ENCODE assay signal across 22 cellular contexts in the genomic region with DNA sequence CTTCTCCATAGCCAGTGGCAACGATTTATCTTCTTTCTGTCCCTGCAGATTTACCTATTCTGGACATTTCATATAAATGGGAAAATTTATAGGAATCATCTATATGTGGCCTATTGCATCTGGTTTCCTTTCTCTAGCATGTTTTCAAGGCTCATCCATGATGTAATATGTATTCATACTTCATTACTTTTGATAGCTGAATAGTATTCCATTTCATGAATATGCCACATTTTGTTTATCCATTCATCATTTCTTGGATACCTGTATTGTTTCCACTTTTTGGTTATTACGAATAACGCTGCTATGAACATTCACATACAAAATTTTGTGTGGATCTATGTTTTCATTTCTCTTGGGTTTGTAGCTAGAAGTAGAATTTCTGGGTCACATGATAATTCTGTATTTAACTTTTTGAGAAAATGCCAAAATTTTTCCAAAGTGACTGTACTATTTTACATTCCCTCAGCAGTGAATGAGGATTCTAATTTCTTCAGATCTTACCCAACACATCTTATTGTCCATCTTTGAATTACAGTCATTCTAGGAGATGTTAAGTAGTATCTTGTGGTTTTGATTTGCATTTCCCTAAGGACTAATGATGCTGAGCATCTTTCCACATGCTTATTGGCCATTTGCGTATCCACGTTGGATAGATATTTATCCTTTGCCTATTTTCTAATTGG.
A peak's percentile ranks its signal among the peaks of the same experiment; 100 is the strongest.
DNase-seq lines count a peak whose midpoint lies in the region; ATAC-seq and TF ChIP-seq lines count a peak whose summit lies in the region.
"Had no signal": no experiment of that assay in that cellular context is flagged by ENCODE, and none has a peak within 500 bp of the region (broad histone marks: within the 10 kb centered on the region; RNA-seq: fewer than 3 reads in every experiment).

No MANE protein-coding gene starts in this region.

- DNase-seq in AG10803 (ENCODE audit: low read depth) (peak; percentile 85), GM04503 (ENCODE audit: low read depth) (peak; percentile 65), fibroblast of mammary gland (ENCODE audit: low read depth) (peak; percentile 72), DMS114 treated with DMSO at 0.1 percent for 48 hours (lab: John Stamatoyannopoulos, UW; ENCODE audit: unreplicated experiment) (no peak)
- no peak for DNase-seq in effector CD4-positive, alpha-beta T cell
- DNase-seq: activated CD4-positive, CD25-positive, alpha-beta regulatory T cell; aorta; cerebellar nuclear complex; effector memory CD8-positive, alpha-beta T cell; kidney; mesendoderm; MM.1S; NCI-H146; NCI-H82; PC-9 had no signal

- peak overlapping the region; percentile 16 for H3K27ac Mint-ChIP-seq in activated naive CD8-positive, alpha-beta T cell
- H3K27ac Mint-ChIP-seq: B cell, type B pancreatic cell had no signal

- peaks cover 25% of the 10 kb centered on the region for H3K36me3 Mint-ChIP-seq in activated naive CD8-positive, alpha-beta T cell

- H3K9me3 Mint-ChIP-seq in activated naive CD8-positive, alpha-beta T cell (ENCODE audit: low read depth): no peaks in the 10 kb centered on the region
- H3K9me3 Mint-ChIP-seq: effector memory CD8-positive, alpha-beta T cell; natural killer cell treated with Interleukin-12 subunit alpha and Interleukin-12 subunit beta and Interleukin-15 and Interleukin-18, amount 100 ng/mL, for 72 hours; stimulated activated naive CD8-positive, alpha-beta T cell treated with anti-CD3 and anti-CD28 coated beads, Interleukin-15, Interleukin-2, amounts not matched to agents 100 ng/mL and 50 ng/mL, for 24 hours; type B pancreatic cell had no signal

- H3K4me3 ChIP-seq in AG10803 (ENCODE audit: low read length) (no peak overlapping the region), fibroblast of mammary gland (ENCODE audit: control insufficient read depth, low read depth, low read length) (no peak overlapping the region)

- ATAC-seq in GM18861 (IDR thresholded peaks at IDR 0.05; ENCODE audit: unreplicated experiment): no peak
- ATAC-seq in GM18502 (IDR thresholded peaks at IDR 0.05; ENCODE audit: poor library complexity, unreplicated experiment): no peak
- ATAC-seq: effector memory CD8-positive, alpha-beta T cell; natural killer cell treated with Interleukin-12 subunit alpha and Interleukin-12 subunit beta and Interleukin-15 and Interleukin-18, amount 100 ng/mL, for 72 hours had no signal

- H3K4me3 Mint-ChIP-seq in activated naive CD8-positive, alpha-beta T cell: peak overlapping the region; percentile 42
- H3K4me3 Mint-ChIP-seq: B cell; effector memory CD8-positive, alpha-beta T cell; natural killer cell treated with Interleukin-12 subunit alpha and Interleukin-12 subunit beta and Interleukin-15 and Interleukin-18, amount 100 ng/mL, for 72 hours; type B pancreatic cell had no signal

- TF ChIP-seq CTCF in AG10803 (conservative IDR thresholded peaks at IDR 0.05; ENCODE audit: low read length) (no peak), fibroblast of mammary gland (conservative IDR thresholded peaks at IDR 0.05; ENCODE audit: control insufficient read depth, insufficient read depth, low read depth, low read length) (no peak)

- no peaks in the 10 kb centered on the region for H3K27me3 Mint-ChIP-seq in activated naive CD8-positive, alpha-beta T cell
- H3K27me3 Mint-ChIP-seq: B cell; effector memory CD8-positive, alpha-beta T cell; natural killer cell treated with Interleukin-12 subunit alpha and Interleukin-12 subunit beta and Interleukin-15 and Interleukin-18, amount 100 ng/mL, for 72 hours; stimulated activated naive CD8-positive, alpha-beta T cell treated with anti-CD3 and anti-CD28 coated beads, Interleukin-15, Interleukin-2, amounts not matched to agents 100 ng/mL and 50 ng/mL, for 24 hours; type B pancreatic cell had no signal

- peaks cover 62% of the 10 kb centered on the region for H3K4me1 Mint-ChIP-seq in activated naive CD8-positive, alpha-beta T cell (ENCODE audit: low read depth)

Comparison
In these comparisons a context has a peak if more than half of its experiments do, and no peak if none do; other contexts are left out.
1. DNase-seq: peak in AG10803 (single experiment), GM04503 (single experiment) and fibroblast of mammary gland (single experiment); none in effector CD4-positive, alpha-beta T cell (single experiment) and DMS114 treated with DMSO at 0.1 percent for 48 hours (single experiment).